ENCODE assay signal across 1 cellular context in genomic region chr5:139566611-139567010, GRCh38.
TF ChIP-seq lines count a peak whose summit lies in the region.

No MANE protein-coding gene starts in this region.

TF ChIP-seq in GM23338, 12 proteins besides CTCF, POLR2A, EP300 and RAD21:
- TF ChIP-seq NANOG (IDR thresholded peaks at IDR 0.05; ENCODE audit: borderline replicate concordance): no peak
- no peak for TF ChIP-seq EZH2 (IDR thresholded peaks at IDR 0.05; ENCODE audit: low read depth, unreplicated experiment)
- no peak for TF ChIP-seq EZH2phosphoT487 (IDR thresholded peaks at IDR 0.05; ENCODE audit: unreplicated experiment)
- TF ChIP-seq CREB1 (CRISPR knock-in tag; IDR thresholded peaks at IDR 0.05; ENCODE audit: low read depth): no peak
- TF ChIP-seq JUNB (IDR thresholded peaks at IDR 0.05; ENCODE audit: unreplicated experiment): no peak
- TF ChIP-seq ETS1 (IDR thresholded peaks at IDR 0.05): no peak
- no peak for TF ChIP-seq ZNF331 (CRISPR knock-in tag; IDR thresholded peaks at IDR 0.05; ENCODE audit: low read depth)
- TF ChIP-seq POLR2AphosphoS5 (IDR thresholded peaks at IDR 0.05; ENCODE audit: low read depth): no peak
- TF ChIP-seq ZNF462 (CRISPR knock-in tag; IDR thresholded peaks at IDR 0.05): no peak
- no peak for TF ChIP-seq ZNF114 (CRISPR knock-in tag; IDR thresholded peaks at IDR 0.05)
- no peak for TF ChIP-seq REST (IDR thresholded peaks at IDR 0.05; ENCODE audit: unreplicated experiment)
- no peak for TF ChIP-seq STAT1 (IDR thresholded peaks at IDR 0.05; ENCODE audit: unreplicated experiment)
